Comparison of ENCODE assay signal across 12 cellular contexts in genomic region chr17:3865166-3865565, GRCh38. TPM values are rescaled to one million over a fixed set of nuclear protein-coding genes. Genes with fewer than 3 reads are reported as not detected.
A peak's percentile ranks its signal among the peaks of the same experiment; 100 is the strongest.
DNase-seq lines count a peak whose midpoint lies in the region; ATAC-seq, FAIRE-seq and TF ChIP-seq lines count a peak whose summit lies in the region.
"Had no signal": no experiment of that assay in that cellular context is flagged by ENCODE, and none has a peak within 500 bp of the region (broad histone marks: within the 10 kb centered on the region; RNA-seq: fewer than 3 reads in every experiment).

No MANE protein-coding gene starts in this region.

- H3K9me3 ChIP-seq in RWPE2 (ENCODE audit: severe bottlenecking): no peaks in the 10 kb centered on the region
- no peaks in the 10 kb centered on the region for H3K9me3 ChIP-seq in kidney (ENCODE audit: control insufficient read depth in 1 of 2, low read length in 2 of 2)

- H3K27me3 Mint-ChIP-seq in activated T-helper 1 cell treated with anti-CD3 and anti-CD28 coated beads, Interleukin-12 subunit alpha, Interleukin-12 subunit beta, Interleukin-2, Interleukin-4 antibody, amounts not matched to agents 30 ng/mL and 10 ng/mL and 1 ng/mL, durations not matched to agents 14 hours and 24 hours and 36 hours (ENCODE audit: insufficient read depth): no peaks in the 10 kb centered on the region
- H3K27me3 Mint-ChIP-seq: activated B cell treated with CpG ODN at 0.5 μM for 24 hours had no signal

- no peaks in the 10 kb centered on the region for H3K4me1 Mint-ChIP-seq in activated T-helper 1 cell treated with anti-CD3 and anti-CD28 coated beads, Interleukin-12 subunit alpha, Interleukin-12 subunit beta, Interleukin-2, Interleukin-4 antibody, amounts not matched to agents 30 ng/mL and 10 ng/mL and 1 ng/mL, durations not matched to agents 14 hours and 24 hours and 36 hours (ENCODE audit: low read depth)
- H3K4me1 Mint-ChIP-seq: activated B cell treated with CpG ODN at 0.5 μM for 24 hours had no signal

- no peak overlapping the region for H3K4me3 Mint-ChIP-seq in activated T-helper 1 cell treated with anti-CD3 and anti-CD28 coated beads, Interleukin-12 subunit alpha, Interleukin-12 subunit beta, Interleukin-2, Interleukin-4 antibody, amounts not matched to agents 30 ng/mL and 10 ng/mL and 1 ng/mL, durations not matched to agents 14 hours and 24 hours and 36 hours
- H3K4me3 Mint-ChIP-seq: activated B cell treated with CpG ODN at 0.5 μM for 24 hours had no signal

- peak; percentile 76 for DNase-seq in ELR (ENCODE audit: low read depth)
- no peak for DNase-seq in RWPE2 (ENCODE audit: low spot score)
- peak; percentile 58 for DNase-seq in glomerular visceral epithelial cell (ENCODE audit: extremely low spot score)
- no peak for DNase-seq in sciatic nerve (ENCODE audit: low spot score)
- no peak for DNase-seq in kidney
- no peak for DNase-seq in SW 1271 (lab: John Stamatoyannopoulos, UW)
- DNase-seq in activated T-helper 1 cell treated with anti-CD3 and anti-CD28 coated beads, Interleukin-12 subunit alpha, Interleukin-12 subunit beta, Interleukin-2, Interleukin-4 antibody, amounts not matched to agents 30 ng/mL and 10 ng/mL and 1 ng/mL, durations not matched to agents 14 hours and 24 hours and 36 hours (ENCODE audit: low spot score): no peak
- DNase-seq: activated B cell treated with CpG ODN at 0.5 μM for 24 hours, NCI-H526 had no signal

- intact Hi-C loops in sciatic nerve (cut with DNase I) (no loop called here), kidney (cut with DNase I) (no loop called here)
- intact Hi-C loops in activated T-helper 1 cell treated with anti-CD3 and anti-CD28 coated beads, Interleukin-12 subunit alpha, Interleukin-12 subunit beta, Interleukin-2, Interleukin-4 antibody, amounts not matched to agents 30 ng/mL and 10 ng/mL and 1 ng/mL, durations not matched to agents 14 hours and 24 hours and 36 hours (cut with micrococcal nuclease): no loop called here

- H3K27me3 ChIP-seq in RWPE2 (ENCODE audit: insufficient read depth, poor library complexity, severe bottlenecking): no peaks in the 10 kb centered on the region

- TF ChIP-seq CTCF in RWPE2 (IDR thresholded peaks at IDR 0.05; ENCODE audit: poor library complexity, severe bottlenecking): no peak
- TF ChIP-seq CTCF in kidney (IDR thresholded peaks at IDR 0.05; ENCODE audit: borderline replicate concordance, extremely low read depth, insufficient read depth): no peak

- H3K4me1 ChIP-seq in RWPE2 (ENCODE audit: insufficient read depth, poor library complexity, severe bottlenecking) (no peaks in the 10 kb centered on the region), kidney (ENCODE audit: control insufficient read depth in 1 of 2, insufficient read depth in 1 of 2, low read depth in 1 of 2, low read length in 2 of 2) (no peaks in the 10 kb centered on the region)

- H3K27ac ChIP-seq in RWPE2 (ENCODE audit: poor library complexity, severe bottlenecking) (no peak overlapping the region), kidney (ENCODE audit: low read depth in 2 of 2, low read length in 2 of 2) (no peak overlapping the region)

- no peak overlapping the region for H3K9ac ChIP-seq in kidney (ENCODE audit: low read length in 2 of 2)

- H3K36me3 ChIP-seq in RWPE2 (ENCODE audit: low read depth) (no peaks in the 10 kb centered on the region; the same call in 1 of the 2 replicates), kidney (ENCODE audit: control insufficient read depth in 1 of 2, insufficient read depth in 2 of 2, low read length in 2 of 2) (no peaks in the 10 kb centered on the region)

- no peaks in the 10 kb centered on the region for H3K36me3 Mint-ChIP-seq in activated T-helper 1 cell treated with anti-CD3 and anti-CD28 coated beads, Interleukin-12 subunit alpha, Interleukin-12 subunit beta, Interleukin-2, Interleukin-4 antibody, amounts not matched to agents 30 ng/mL and 10 ng/mL and 1 ng/mL, durations not matched to agents 14 hours and 24 hours and 36 hours (ENCODE audit: low read depth)

- no peak for FAIRE-seq in kidney (lab: Jason Lieb, UNC)

- no peak overlapping the region for H3K27ac Mint-ChIP-seq in activated T-helper 1 cell treated with anti-CD3 and anti-CD28 coated beads, Interleukin-12 subunit alpha, Interleukin-12 subunit beta, Interleukin-2, Interleukin-4 antibody, amounts not matched to agents 30 ng/mL and 10 ng/mL and 1 ng/mL, durations not matched to agents 14 hours and 24 hours and 36 hours
- H3K27ac Mint-ChIP-seq: activated B cell treated with CpG ODN at 0.5 μM for 24 hours had no signal

- peak; percentile 26; the same call in 2 of the 3 replicates for ATAC-seq in RWPE2 (ENCODE audit: low read depth)
- ATAC-seq in sciatic nerve: peak; percentile 8
- no peak for ATAC-seq in GM21447 (IDR thresholded peaks at IDR 0.05; ENCODE audit: unreplicated experiment)

- H3K9me3 Mint-ChIP-seq in activated T-helper 1 cell treated with anti-CD3 and anti-CD28 coated beads, Interleukin-12 subunit alpha, Interleukin-12 subunit beta, Interleukin-2, Interleukin-4 antibody, amounts not matched to agents 30 ng/mL and 10 ng/mL and 1 ng/mL, durations not matched to agents 14 hours and 24 hours and 36 hours: no peaks in the 10 kb centered on the region
- H3K9me3 Mint-ChIP-seq: activated B cell treated with CpG ODN at 0.5 μM for 24 hours had no signal

- H3K4me3 ChIP-seq in RWPE2 (ENCODE audit: severe bottlenecking) (no peak overlapping the region), kidney (ENCODE audit: low read length in 2 of 2) (no peak overlapping the region)

RNA-seq across cellular contexts. Expression of gene NCBP3, which starts 19.1 kb away (rescaled TPM):
- total RNA-seq in sciatic nerve (42.3 TPM), kidney (41.5 TPM)
- 14.5 TPM for polyA plus RNA-seq in kidney (ENCODE audit: insufficient read depth, low read depth, low replicate concordance)
- total RNA-seq in activated T-helper 1 cell treated with anti-CD3 and anti-CD28 coated beads, Interleukin-12 subunit alpha, Interleukin-12 subunit beta, Interleukin-2, Interleukin-4 antibody, amounts not matched to agents 30 ng/mL and 10 ng/mL and 1 ng/mL, durations not matched to agents 14 hours and 24 hours and 36 hours: 54.2 and 56.0 TPM in 2 replicates

RNA-seq across cellular contexts. Expression of gene CAMKK1, which starts 27.7 kb away (rescaled TPM):
- 7.7 TPM for total RNA-seq in sciatic nerve
- 6.0 TPM for total RNA-seq in kidney
- polyA plus RNA-seq in kidney (ENCODE audit: insufficient read depth, low read depth, low replicate concordance): 2.6 TPM
- total RNA-seq in activated T-helper 1 cell treated with anti-CD3 and anti-CD28 coated beads, Interleukin-12 subunit alpha, Interleukin-12 subunit beta, Interleukin-2, Interleukin-4 antibody, amounts not matched to agents 30 ng/mL and 10 ng/mL and 1 ng/mL, durations not matched to agents 14 hours and 24 hours and 36 hours: 6.1 and 7.8 TPM in 2 replicates

RNA-seq across cellular contexts. Expression of gene P2RX1, which starts 51.1 kb away (rescaled TPM):
- total RNA-seq in sciatic nerve (7.3 TPM), kidney (11.2 TPM)
- 3.1 TPM for polyA plus RNA-seq in kidney (ENCODE audit: insufficient read depth, low read depth, low replicate concordance)
- 0.13 and 0.34 TPM in 2 replicates for total RNA-seq in activated T-helper 1 cell treated with anti-CD3 and anti-CD28 coated beads, Interleukin-12 subunit alpha, Interleukin-12 subunit beta, Interleukin-2, Interleukin-4 antibody, amounts not matched to agents 30 ng/mL and 10 ng/mL and 1 ng/mL, durations not matched to agents 14 hours and 24 hours and 36 hours
- total RNA-seq: H4, SK-MEL-5 had no signal

Comparison
In these comparisons a context has a peak if more than half of its experiments do, and no peak if none do; other contexts are left out.
1. DNase-seq: peak in ELR (single experiment) and glomerular visceral epithelial cell (single experiment); none in RWPE2 (single experiment), sciatic nerve (single experiment), kidney (single experiment), SW 1271 (0 of 2) and activated T-helper 1 cell treated with anti-CD3 and anti-CD28 coated beads, Interleukin-12 subunit alpha, Interleukin-12 subunit beta, Interleukin-2, Interleukin-4 antibody, amounts not matched to agents 30 ng/mL and 10 ng/mL and 1 ng/mL, durations not matched to agents 14 hours and 24 hours and 36 hours (single experiment).